Comparison of ENCODE assay signal across 18 cellular contexts in genomic region chr17:77227461-77228223, GRCh38.
A peak's percentile ranks its signal among the peaks of the same experiment; 100 is the strongest.
DNase-seq lines count a peak whose midpoint lies in the region; ATAC-seq and TF ChIP-seq lines count a peak whose summit lies in the region.
"Had no signal": no experiment of that assay in that cellular context is flagged by ENCODE, and none has a peak within 500 bp of the region (broad histone marks: within the 10 kb centered on the region; RNA-seq: fewer than 3 reads in every experiment).

No MANE protein-coding gene starts in this region.

- H3K27ac Mint-ChIP-seq in activated CD8-positive, alpha-beta T cell treated with anti-CD3 and anti-CD28 coated beads for 36 hours, result no peak overlapping the region
- H3K27ac Mint-ChIP-seq: activated CD4-positive, alpha-beta memory T cell treated with anti-CD3 and anti-CD28 coated beads for 36 hours; activated T-helper 2 cell treated with anti-CD3 and anti-CD28 coated beads, Interferon-gamma antibody, Interleukin-2, Interleukin-4, amounts not matched to agents 10 μg/mL and 5 μg/mL and 100 μg/mL, durations not matched to agents 14 hours and 24 hours and 36 hours; CD8-positive, alpha-beta memory T cell had no signal

- no peaks in the 10 kb centered on the region for H4K20me1 ChIP-seq in SK-N-SH (ENCODE audit: insufficient read depth)

- in situ Hi-C loops in KBM-7 (cut with MboI; ENCODE audit: low pct_unique_long_range_greater_than_20kb, low sequenced_read_pairs), result no loop called here

- no peaks in the 10 kb centered on the region for H3K4me1 Mint-ChIP-seq in activated CD8-positive, alpha-beta T cell treated with anti-CD3 and anti-CD28 coated beads for 36 hours (ENCODE audit: low read depth)
- H3K4me1 Mint-ChIP-seq: CD8-positive, alpha-beta memory T cell had no signal

- no peaks in the 10 kb centered on the region for H3K9me2 ChIP-seq in SK-N-SH

- no peak overlapping the region for H2AFZ ChIP-seq in SK-N-SH (ENCODE audit: low read depth)

- TF ChIP-seq RAD21 in SK-N-SH (IDR thresholded peaks at IDR 0.05; ENCODE audit: low read length), result no peak

- no peaks in the 10 kb centered on the region for H3K36me3 ChIP-seq in SK-N-SH (replicated peaks in 1 of 2; ENCODE audit: control insufficient read depth in 1 of 2, insufficient read depth in 2 of 2, low read length in 1 of 2)
- no peaks in the 10 kb centered on the region for H3K36me3 ChIP-seq in esophagus squamous epithelium
- no peaks in the 10 kb centered on the region for H3K36me3 ChIP-seq in upper lobe of left lung
- H3K36me3 ChIP-seq: adrenal gland, colonic mucosa, neutrophil had no signal

- no peaks in the 10 kb centered on the region; a peak in 1 of 4 replicates for H3K4me1 ChIP-seq in SK-N-SH (ENCODE audit: control insufficient read depth in 1 of 2, insufficient read depth in 2 of 2, low read depth in 1 of 2, low read length in 1 of 2)
- peaks cover 0 to 4% (median 0%) of the 10 kb centered on the region in 3 donors for H3K4me1 ChIP-seq in esophagus squamous epithelium
- H3K4me1 ChIP-seq in upper lobe of left lung, result peaks cover 0 to 11% (median 7%) of the 10 kb centered on the region in 4 donors
- H3K4me1 ChIP-seq: adrenal gland, colonic mucosa had no signal

- CTCF ChIA-PET in SK-N-SH (lab: Yijun Ruan, JAX), result interaction anchor here (0.8 to 4.1 kb wide), 5 partner anchors 10 to 156 kb away, joined by 3 to 22 read pairs (median 4); no protein-coding TSS in a partner anchor
- CTCF ChIA-PET in activated CD8-positive, alpha-beta T cell treated with anti-CD3 and anti-CD28 coated beads for 36 hours (lab: Charles Lee), result interaction anchor here (1.3 kb wide), 1 partner anchor 15 kb away, joined by 5 read pairs; no protein-coding TSS in a partner anchor

- TF ChIP-seq CTCF in SK-N-SH (IDR thresholded peaks at IDR 0.05) (no peak), esophagus squamous epithelium (IDR thresholded peaks at IDR 0.05) (no peak), upper lobe of left lung (IDR thresholded peaks at IDR 0.05) (peak in 2 of 6 experiments; percentile 6 to 14)
- TF ChIP-seq CTCF in activated CD8-positive, alpha-beta T cell treated with anti-CD3 and anti-CD28 coated beads for 36 hours (IDR thresholded peaks at IDR 0.05), result no peak

- H3K36me3 Mint-ChIP-seq in activated CD8-positive, alpha-beta T cell treated with anti-CD3 and anti-CD28 coated beads for 36 hours (ENCODE audit: low read depth), result peaks cover 3% of the 10 kb centered on the region
- H3K36me3 Mint-ChIP-seq: CD8-positive, alpha-beta memory T cell had no signal

- POLR2A ChIA-PET in SK-N-SH (lab: Yijun Ruan, JAX), result interaction anchor here (0.7 kb wide), 1 partner anchor 24 kb away, joined by 3 read pairs; no protein-coding TSS in a partner anchor
- POLR2A ChIA-PET in activated CD8-positive, alpha-beta T cell treated with anti-CD3 and anti-CD28 coated beads for 36 hours (lab: Charles Lee), result no interaction called here

- H3K4me2 ChIP-seq in SK-N-SH, result no peak overlapping the region
- H3K4me2 ChIP-seq: smooth muscle cell had no signal

- H3K27me3 Mint-ChIP-seq in activated CD8-positive, alpha-beta T cell treated with anti-CD3 and anti-CD28 coated beads for 36 hours, result no peaks in the 10 kb centered on the region
- H3K27me3 Mint-ChIP-seq: activated CD4-positive, alpha-beta memory T cell treated with anti-CD3 and anti-CD28 coated beads for 36 hours had no signal

- no peak for TF ChIP-seq EP300 in SK-N-SH (IDR thresholded peaks at IDR 0.05; ENCODE audit: borderline replicate concordance in 1 of 2, low read depth in 1 of 2, low read length in 1 of 2)
- peak in 1 of 4 donors; percentile 4 for TF ChIP-seq EP300 in upper lobe of left lung (IDR thresholded peaks at IDR 0.05)

- H3K27me3 ChIP-seq in SK-N-SH (ENCODE audit: insufficient read depth) (no peaks in the 10 kb centered on the region), esophagus squamous epithelium (no peaks in the 10 kb centered on the region), upper lobe of left lung (no peaks in the 10 kb centered on the region)
- H3K27me3 ChIP-seq: adrenal gland, colonic mucosa, neutrophil had no signal

- peaks cover 6% of the 10 kb centered on the region for H3K9me3 Mint-ChIP-seq in activated CD8-positive, alpha-beta T cell treated with anti-CD3 and anti-CD28 coated beads for 36 hours

- H3K4me3 ChIP-seq in SK-N-SH (ENCODE audit: low read depth in 2 of 2, low read length in 1 of 2), result no peak overlapping the region
- H3K4me3 ChIP-seq in esophagus squamous epithelium, result peak overlapping the region in 2 of 4 donors; percentile 25 to 27
- H3K4me3 ChIP-seq in upper lobe of left lung, result peak overlapping the region in 3 of 4 donors; percentile 17 to 46 (median 25)
- H3K4me3 ChIP-seq: adrenal gland, colonic mucosa, GM12878, SK-N-MC, smooth muscle cell had no signal

- no peaks in the 10 kb centered on the region for H3K79me2 ChIP-seq in SK-N-SH (ENCODE audit: insufficient read depth)

- H3F3A ChIP-seq in SK-N-SH (replicated peaks; ENCODE audit: insufficient read depth), result peaks cover 10% of the 10 kb centered on the region

- H3K9me3 ChIP-seq in SK-N-SH (no peaks in the 10 kb centered on the region), esophagus squamous epithelium (no peaks in the 10 kb centered on the region), upper lobe of left lung (peaks cover 0 to 6% (median 0%) of the 10 kb centered on the region in 4 donors)
- H3K9me3 ChIP-seq: adrenal gland, colonic mucosa had no signal

- H3K27ac ChIP-seq in SK-N-SH (ENCODE audit: low read depth in 2 of 2, low read length in 1 of 2) (no peak overlapping the region), esophagus squamous epithelium (peak overlapping the region in 3 of 4 donors; percentile 30 to 68 (median 63)), upper lobe of left lung (peak overlapping the region; percentile 71 to 88 (median 82))
- H3K27ac ChIP-seq: colonic mucosa, neutrophil had no signal

- DNase-seq in SK-N-SH (no peak), esophagus squamous epithelium (lab: John Stamatoyannopoulos, UW) (no peak), lung microvascular endothelial cell (ENCODE audit: low read depth in 2 of 2) (peak; percentile 80), upper lobe of left lung (no peak), KBM-7 (no peak), NCI-H1694 (lab: John Stamatoyannopoulos, UW) (no peak)
- DNase-seq in activated CD8-positive, alpha-beta T cell treated with anti-CD3 and anti-CD28 coated beads for 36 hours, result no peak
- DNase-seq: activated CD4-positive, alpha-beta memory T cell treated with anti-CD3 and anti-CD28 coated beads for 36 hours; CD8-positive, alpha-beta memory T cell; colonic mucosa; NCI-H2227 treated with DMSO at 0.1 percent for 48 hours had no signal

- TF ChIP-seq POLR2A in esophagus squamous epithelium (IDR thresholded peaks at IDR 0.05) (no peak), upper lobe of left lung (IDR thresholded peaks at IDR 0.05) (peak in 2 of 4 donors; percentile 24 to 53)

- no peak overlapping the region for H3K4me3 Mint-ChIP-seq in activated CD8-positive, alpha-beta T cell treated with anti-CD3 and anti-CD28 coated beads for 36 hours
- H3K4me3 Mint-ChIP-seq: activated CD4-positive, alpha-beta memory T cell treated with anti-CD3 and anti-CD28 coated beads for 36 hours; CD8-positive, alpha-beta memory T cell had no signal

- no peak overlapping the region for H3K9ac ChIP-seq in SK-N-SH

- ATAC-seq in SK-N-SH treated with all-trans-retinoic acid at 6 μM for 48 hours (peak; percentile 19), upper lobe of left lung (ENCODE audit: low FRiP score in 2 of 2) (peak; percentile 11 to 50)
- ATAC-seq in activated CD8-positive, alpha-beta T cell treated with anti-CD3 and anti-CD28 coated beads for 36 hours, result no peak
- ATAC-seq: GM12878 had no signal

- intact Hi-C loops in esophagus squamous epithelium (cut with DNase I), result no loop called here
- intact Hi-C loops in activated CD8-positive, alpha-beta T cell treated with anti-CD3 and anti-CD28 coated beads for 36 hours (cut with micrococcal nuclease), result no loop called here

- 89% methylated on average over 14 of the region's 23 CpGs for WGBS in SK-N-SH (ENCODE audit: low lambda C conversion rate)
- WGBS in esophagus squamous epithelium, 2 donors, result 59% methylated on average over 5 of the region's 23 CpGs; no CpG with 5 or more reads in 1 of the 2 donors
- 83% methylated on average over 5 to 13 of the region's 23 CpGs for WGBS in upper lobe of left lung, 2 donors

TF ChIP-seq in SK-N-SH treated with all-trans-retinoic acid at 6 μM for 48 hours, 23 proteins besides CTCF, POLR2A, EP300 and RAD21 (continues in another document):
- no peak for TF ChIP-seq SNAI2 (CRISPR knock-in tag; IDR thresholded peaks at IDR 0.05)
- TF ChIP-seq ZC3H10 (CRISPR knock-in tag; IDR thresholded peaks at IDR 0.05), result no peak
- TF ChIP-seq ESRRG (CRISPR knock-in tag; IDR thresholded peaks at IDR 0.05), result no peak
- TF ChIP-seq ZNF8 (CRISPR knock-in tag; IDR thresholded peaks at IDR 0.05), result no peak
- TF ChIP-seq ZNF70 (CRISPR knock-in tag; IDR thresholded peaks at IDR 0.05), result no peak
- TF ChIP-seq OSR1 (CRISPR knock-in tag; IDR thresholded peaks at IDR 0.05), result no peak
- TF ChIP-seq TOX (CRISPR knock-in tag; IDR thresholded peaks at IDR 0.05; ENCODE audit: borderline replicate concordance), result no peak
- no peak for TF ChIP-seq RARB (CRISPR knock-in tag; IDR thresholded peaks at IDR 0.05)

TF ChIP-seq in SK-N-SH, 30 proteins besides CTCF, POLR2A, EP300 and RAD21 (continues in another document):
- TF ChIP-seq MXI1 (IDR thresholded peaks at IDR 0.05; ENCODE audit: low read depth, low read length), result no peak
- TF ChIP-seq, protein P1, sequence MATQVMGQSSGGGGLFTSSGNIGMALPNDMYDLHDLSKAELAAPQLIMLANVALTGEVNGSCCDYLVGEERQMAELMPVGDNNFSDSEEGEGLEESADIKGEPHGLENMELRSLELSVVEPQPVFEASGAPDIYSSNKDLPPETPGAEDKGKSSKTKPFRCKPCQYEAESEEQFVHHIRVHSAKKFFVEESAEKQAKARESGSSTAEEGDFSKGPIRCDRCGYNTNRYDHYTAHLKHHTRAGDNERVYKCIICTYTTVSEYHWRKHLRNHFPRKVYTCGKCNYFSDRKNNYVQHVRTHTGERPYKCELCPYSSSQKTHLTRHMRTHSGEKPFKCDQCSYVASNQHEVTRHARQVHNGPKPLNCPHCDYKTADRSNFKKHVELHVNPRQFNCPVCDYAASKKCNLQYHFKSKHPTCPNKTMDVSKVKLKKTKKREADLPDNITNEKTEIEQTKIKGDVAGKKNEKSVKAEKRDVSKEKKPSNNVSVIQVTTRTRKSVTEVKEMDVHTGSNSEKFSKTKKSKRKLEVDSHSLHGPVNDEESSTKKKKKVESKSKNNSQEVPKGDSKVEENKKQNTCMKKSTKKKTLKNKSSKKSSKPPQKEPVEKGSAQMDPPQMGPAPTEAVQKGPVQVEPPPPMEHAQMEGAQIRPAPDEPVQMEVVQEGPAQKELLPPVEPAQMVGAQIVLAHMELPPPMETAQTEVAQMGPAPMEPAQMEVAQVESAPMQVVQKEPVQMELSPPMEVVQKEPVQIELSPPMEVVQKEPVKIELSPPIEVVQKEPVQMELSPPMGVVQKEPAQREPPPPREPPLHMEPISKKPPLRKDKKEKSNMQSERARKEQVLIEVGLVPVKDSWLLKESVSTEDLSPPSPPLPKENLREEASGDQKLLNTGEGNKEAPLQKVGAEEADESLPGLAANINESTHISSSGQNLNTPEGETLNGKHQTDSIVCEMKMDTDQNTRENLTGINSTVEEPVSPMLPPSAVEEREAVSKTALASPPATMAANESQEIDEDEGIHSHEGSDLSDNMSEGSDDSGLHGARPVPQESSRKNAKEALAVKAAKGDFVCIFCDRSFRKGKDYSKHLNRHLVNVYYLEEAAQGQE (IDR thresholded peaks at IDR 0.05; ENCODE audit: low read depth, low read length), result no peak

Comparison
In these comparisons a context has a peak if more than half of its experiments do, and no peak if none do; other contexts are left out.
1. DNase-seq: peak in lung microvascular endothelial cell (2 of 2); none in SK-N-SH (single experiment), esophagus squamous epithelium (single experiment), upper lobe of left lung (0 of 2), KBM-7 (single experiment), activated CD8-positive, alpha-beta T cell treated with anti-CD3 and anti-CD28 coated beads for 36 hours (single experiment) and NCI-H1694 (single experiment).
2. H3K27ac ChIP-seq: peak in esophagus squamous epithelium (3 of 4) and upper lobe of left lung (4 of 4); none in SK-N-SH (0 of 2).
3. H3K4me3 ChIP-seq: peak in upper lobe of left lung (3 of 4); none in SK-N-SH (0 of 2).